In the genomic region with DNA sequence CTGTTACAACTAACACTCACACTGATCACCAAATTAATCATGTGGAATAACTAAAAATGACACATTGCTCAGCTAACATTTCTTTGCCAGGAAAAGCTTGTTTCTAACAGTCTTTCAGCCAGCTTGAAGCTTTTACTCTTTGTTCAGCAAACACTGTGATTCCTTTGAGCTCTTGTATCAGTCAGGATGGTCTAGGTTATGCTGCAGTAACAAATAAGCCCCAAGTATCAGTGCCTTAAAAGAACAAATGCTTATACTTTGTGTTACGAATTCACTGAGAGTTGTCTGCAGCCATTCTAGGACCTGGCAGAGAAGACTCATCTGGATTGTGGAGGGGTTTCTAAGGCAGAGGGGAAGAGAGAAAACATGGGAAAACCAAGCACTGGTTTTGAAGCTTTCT, we compare ENCODE assay signal across 31 cellular contexts. TPM values are rescaled to one million over a fixed set of nuclear protein-coding genes. Genes with fewer than 3 reads are reported as not detected.
"Had no signal": no experiment of that assay in that cellular context is flagged by ENCODE, and none has a peak within 500 bp of the region (broad histone marks: within the 10 kb centered on the region; RNA-seq: fewer than 3 reads in every experiment).

No MANE protein-coding gene starts in this region.

- H3K4me1 ChIP-seq: stomach, testis, thyroid gland, tibial artery, tibial nerve, transverse colon, upper lobe of left lung, upper lobe of right lung, uterus, vagina had no signal

- H3K36me3 ChIP-seq: stomach, suprapubic skin, thoracic aorta, thyroid gland, tibial artery, tibial nerve, transverse colon, upper lobe of left lung, upper lobe of right lung, uterus, vagina had no signal

- H3K27me3 ChIP-seq: testis, thyroid gland, tibial nerve, transverse colon, upper lobe of left lung, vagina had no signal

- DNase-seq: stimulated activated CD4-positive, alpha-beta T cell treated with anti-CD3 and anti-CD28 coated beads, Interleukin-2, amount 100 ng/mL, for 48 hours; stimulated activated CD4-positive, alpha-beta T cell treated with anti-CD3 and anti-CD28 coated beads, Interleukin-4, amount 100 ng/mL, for 1 hour; stimulated activated CD4-positive, alpha-beta T cell treated with anti-CD3 and anti-CD28 coated beads, Interleukin-4, amount 100 ng/mL, for 24 hours; stimulated activated CD4-positive, alpha-beta T cell treated with anti-CD3 and anti-CD28 coated beads, Interleukin-4, amount 100 ng/mL, for 4 hours; stimulated activated CD8-positive, alpha-beta memory T cell treated with anti-CD3 and anti-CD28 coated beads, Interleukin-4, amount 100 ng/mL, for 48 hours; stimulated activated naive B cell treated with anti-CD40 and anti-IgM and Interleukin-4, amounts not matched to agents 10 μg/mL and 1 μg/mL and 100 μg/mL, for 72 hours; stimulated activated naive CD4-positive, alpha-beta T cell; stimulated activated naive CD4-positive, alpha-beta T cell treated with Interleukin-2 at 50 U/mL for 16 hours; stimulated activated naive CD8-positive, alpha-beta T cell treated with anti-CD3 and anti-CD28 coated beads, Interleukin-15, amount 100 ng/mL, for 72 hours; stimulated activated naive CD8-positive, alpha-beta T cell treated with anti-CD3 and anti-CD28 coated beads, Interleukin-15, Interleukin-2, amounts not matched to agents 100 U/mL and 50 U/mL, for 24 hours; stomach; substantia nigra; testis; thyroid gland; tibial artery; transverse colon; trophoblast cell; upper lobe of left lung; upper lobe of right lung; uterus had no signal

- H3K4me3 ChIP-seq: stomach, suprapubic skin, testis, thoracic aorta, thyroid gland, tibial artery, tibial nerve, transverse colon, upper lobe of left lung, upper lobe of right lung, uterus, vagina had no signal

- FAIRE-seq: urothelium cell line had no signal

- ATAC-seq: stimulated activated effector memory CD8-positive, alpha-beta T cell treated with anti-CD3 and anti-CD28 coated beads, Interleukin-12 subunit alpha, Interleukin-12 subunit beta, amount 100 ng/mL, for 72 hours; stimulated activated memory B cell treated with anti-CD40 and anti-IgM and Interleukin-4, amounts not matched to agents 10 μg/mL and 1 μg/mL and 100 μg/mL, for 72 hours; stimulated activated naive B cell treated with anti-CD40 and anti-IgM and Interleukin-4, amounts not matched to agents 10 μg/mL and 1 μg/mL and 100 μg/mL, for 72 hours; stimulated activated naive CD8-positive, alpha-beta T cell treated with anti-CD3 and anti-CD28 coated beads, Interleukin-15, amount 100 ng/mL, for 72 hours; stimulated activated naive CD8-positive, alpha-beta T cell treated with anti-CD3 and anti-CD28 coated beads, Interleukin-15, Interleukin-2, amounts not matched to agents 100 U/mL and 50 U/mL, for 24 hours; upper lobe of right lung had no signal

- H3K9me3 ChIP-seq: testis, thyroid gland, transverse colon, upper lobe of right lung, uterus, vagina had no signal

- H3K27ac ChIP-seq: stomach, suprapubic skin, testis, thoracic aorta, thyroid gland, tibial artery, tibial nerve, transverse colon, upper lobe of left lung, upper lobe of right lung, uterus, vagina had no signal

RNA-seq across cellular contexts. Expression of a gene that starts 47.6 kb away (rescaled TPM):
- total RNA-seq: stomach, subcutaneous adipose tissue, suprapubic skin, temporal lobe, thoracic aorta, tibial nerve, upper lobe of left lung, upper lobe of right lung, ureter, vagina had no signal
- polyA plus RNA-seq: stomach, urinary bladder had no signal
